2 cellular contexts compared by ENCODE assay signal in genomic region chrX:70262952-70263567, GRCh38.
TF ChIP-seq lines count a peak whose summit lies in the region.

No MANE protein-coding gene starts in this region.

TF ChIP-seq in A549, 52 proteins besides CTCF, POLR2A, EP300 and RAD21:
- TF ChIP-seq SMC3 (IDR thresholded peaks at IDR 0.05): peak; percentile 67
- TF ChIP-seq BHLHE40 (IDR thresholded peaks at IDR 0.05; ENCODE audit: low read depth, low read length): no peak
TF ChIP-seq in A549: peak in this region for 1.

TF ChIP-seq in GM12891, 5 proteins besides CTCF, POLR2A, EP300 and RAD21:
- TF ChIP-seq PAX5 (IDR thresholded peaks at IDR 0.05; ENCODE audit: insufficient read depth, low read length, severe bottlenecking): no peak
- no peak for TF ChIP-seq SPI1 (IDR thresholded peaks at IDR 0.05; ENCODE audit: low read depth, low read length)
- no peak for TF ChIP-seq POLR2AphosphoS5 (IDR thresholded peaks at IDR 0.05; ENCODE audit: low read depth, low read length)
- no peak for TF ChIP-seq TAF1 (IDR thresholded peaks at IDR 0.05; ENCODE audit: low read depth, low read length)
- TF ChIP-seq POU2F2 (IDR thresholded peaks at IDR 0.05; ENCODE audit: low read depth, low read length): no peak
